ENCODE assay signal across 11 cellular contexts in genomic region chr3:196268270-196269163, GRCh38. TPM values are rescaled to one million over a fixed set of nuclear protein-coding genes. Genes with fewer than 3 reads are reported as not detected.
DNase-seq lines count a peak whose midpoint lies in the region; ATAC-seq and TF ChIP-seq lines count a peak whose summit lies in the region.
"Had no signal": no experiment of that assay in that cellular context is flagged by ENCODE, and none has a peak within 500 bp of the region (broad histone marks: within the 10 kb centered on the region; RNA-seq: fewer than 3 reads in every experiment).

No MANE protein-coding gene starts in this region.

- H2AK5ac ChIP-seq in H9 (ENCODE audit: insufficient read length, low read length): no peak overlapping the region

- H2AFZ ChIP-seq in ACC112 (ENCODE audit: low read length, unreplicated experiment): no peak overlapping the region
- no peak overlapping the region for H2AFZ ChIP-seq in H9 (ENCODE audit: low read length)

- peaks cover 4% of the 10 kb centered on the region for H3K9me3 ChIP-seq in H9 (ENCODE audit: control insufficient read depth, low read depth, low read length)

- ATAC-seq in foreskin keratinocyte: peak; percentile 81
- no peak for ATAC-seq in activated naive CD4-positive, alpha-beta T cell treated with anti-CD3 and anti-CD28 coated beads, Interleukin-2, amount 50 U/mL, for 72 hours
- ATAC-seq: psoas muscle had no signal

- no peak overlapping the region for H3K9ac ChIP-seq in H9 (ENCODE audit: extremely low read depth, insufficient read length, low read length)

- no peak overlapping the region for H2BK5ac ChIP-seq in H9 (ENCODE audit: insufficient read length, low read length)

- peak overlapping the region in 2 of 3 experiments; percentile 89 to 91; a peak in 3 of 7 replicates for H3K27ac Mint-ChIP-seq in H9
- H3K27ac Mint-ChIP-seq in T-helper 2 cell treated with Interferon-gamma antibody and Interleukin-4, amounts not matched to agents 5 μg/mL and 100 μg/mL, for 36 hours: peak overlapping the region; percentile 45
- no peak overlapping the region for H3K27ac Mint-ChIP-seq in activated naive CD4-positive, alpha-beta T cell treated with anti-CD3 and anti-CD28 coated beads, Interleukin-2, amount 50 U/mL, for 72 hours

- H3K4me1 ChIP-seq in ACC112 (ENCODE audit: control insufficient read depth, insufficient read depth, low read length, unreplicated experiment): peaks cover 13% of the 10 kb centered on the region
- no peaks in the 10 kb centered on the region for H3K4me1 ChIP-seq in H9 (ENCODE audit: insufficient read depth, low read length)
- H3K4me1 ChIP-seq in foreskin keratinocyte: peaks cover 10% of the 10 kb centered on the region

- H4K91ac ChIP-seq in H9 (ENCODE audit: insufficient read length, low read depth, low read length): no peak overlapping the region

- H3K4me2 ChIP-seq in H9 (ENCODE audit: insufficient read depth, insufficient read length, low read length): no peak overlapping the region

- H3K4me1 Mint-ChIP-seq in H9: peaks cover 10 to 11% of the 10 kb centered on the region in 2 experiments
- H3K4me1 Mint-ChIP-seq in T-helper 2 cell treated with Interferon-gamma antibody and Interleukin-4, amounts not matched to agents 5 μg/mL and 100 μg/mL, for 36 hours (ENCODE audit: low read depth): peaks cover 27% of the 10 kb centered on the region

- H3K36me3 Mint-ChIP-seq in H9 (ENCODE audit: insufficient read depth in 1 of 3, low read depth in 3 of 3): peaks cover 18 to 53% (median 35%) of the 10 kb centered on the region in 3 experiments; a peak in 6 of 7 replicates
- H3K36me3 Mint-ChIP-seq in T-helper 2 cell treated with Interferon-gamma antibody and Interleukin-4, amounts not matched to agents 5 μg/mL and 100 μg/mL, for 36 hours (ENCODE audit: low read depth): peaks cover 47% of the 10 kb centered on the region
- peaks cover 11 to 30% of the 10 kb centered on the region in 2 donors for H3K36me3 Mint-ChIP-seq in activated naive CD4-positive, alpha-beta T cell treated with anti-CD3 and anti-CD28 coated beads, Interleukin-2, amount 50 U/mL, for 72 hours

- H3K27me3 ChIP-seq in ACC112 (ENCODE audit: insufficient read depth, low read length) (no peaks in the 10 kb centered on the region), H9 (ENCODE audit: insufficient read depth, low read length) (no peaks in the 10 kb centered on the region), foreskin keratinocyte (no peaks in the 10 kb centered on the region)

- H3K27ac ChIP-seq in ACC112 (ENCODE audit: low read depth, low read length) (peak overlapping the region; percentile 87), H9 (ENCODE audit: insufficient read length, low read depth, low read length) (peak overlapping the region; percentile 57), foreskin keratinocyte (peak overlapping the region; percentile 33)
- H3K27ac ChIP-seq: psoas muscle had no signal

- H3K18ac ChIP-seq in H9 (ENCODE audit: insufficient read length, low read depth, low read length): no peak overlapping the region

- H2BK120ac ChIP-seq in H9 (ENCODE audit: low read depth, low read length, poor library complexity, severe bottlenecking): no peak overlapping the region

- no peaks in the 10 kb centered on the region for H4K20me1 ChIP-seq in H9 (ENCODE audit: control insufficient read depth, insufficient read depth, insufficient read length)

- no CpG with 5 or more reads among the region's 9 CpGs for WGBS in H9 (ENCODE audit: extremely low coverage, insufficient read length, low lambda C conversion rate)

- no peaks in the 10 kb centered on the region for H3K23me2 ChIP-seq in H9 (ENCODE audit: insufficient read length, low read depth, low read length, poor library complexity, severe bottlenecking)

- no peak overlapping the region for H4K8ac ChIP-seq in H9 (replicated peaks; ENCODE audit: insufficient read length, low read depth, low read length)

- H2BK20ac ChIP-seq in H9 (ENCODE audit: low read depth, low read length, poor library complexity, severe bottlenecking): no peak overlapping the region

- DNase-seq in H9 (peak; percentile 73), foreskin keratinocyte (peak; percentile 68 to 80), NCI-H1092 (lab: John Stamatoyannopoulos, UW) (no peak), GM10266 (ENCODE audit: extremely low spot score) (no peak), pons (ENCODE audit: low spot score) (no peak)
- DNase-seq in T-helper 2 cell treated with Interferon-gamma antibody and Interleukin-4, amounts not matched to agents 5 μg/mL and 100 μg/mL, for 36 hours (ENCODE audit: low spot score): no peak
- DNase-seq in activated naive CD4-positive, alpha-beta T cell treated with anti-CD3 and anti-CD28 coated beads, Interleukin-2, amount 50 U/mL, for 72 hours (ENCODE audit: low spot score in 2 of 2): no peak
- DNase-seq: activated CD4-positive, CD25-positive, alpha-beta regulatory T cell treated with anti-CD3 and anti-CD28 coated beads, Interleukin-2, amount 50 U/mL, for 72 hours; NCI-H1092 treated with DMSO at 0.1 percent for 48 hours; psoas muscle had no signal

- no peaks in the 10 kb centered on the region for H3K79me1 ChIP-seq in H9 (ENCODE audit: insufficient read depth, low read depth, low read length, poor library complexity, severe bottlenecking)

- TF ChIP-seq CTCF in H9 (conservative IDR thresholded peaks at IDR 0.05): no peak
- TF ChIP-seq CTCF in foreskin keratinocyte (conservative IDR thresholded peaks at IDR 0.05): no peak
- no peak for TF ChIP-seq CTCF in GM10266 (IDR thresholded peaks at IDR 0.05; ENCODE audit: control insufficient read depth, insufficient read depth, low read depth, missing control alignments)

- H2BK15ac ChIP-seq in H9 (ENCODE audit: low read depth, low read length): no peak overlapping the region

- peaks cover 28% of the 10 kb centered on the region for H3K79me2 ChIP-seq in ACC112 (ENCODE audit: control insufficient read depth, insufficient read depth, low read length, unreplicated experiment)
- H3K79me2 ChIP-seq in H9 (ENCODE audit: insufficient read depth, low read length): no peaks in the 10 kb centered on the region; the same call in 1 of the 2 replicates

- no peaks in the 10 kb centered on the region for H3K27me3 Mint-ChIP-seq in H9 (ENCODE audit: low read depth)
- no peaks in the 10 kb centered on the region for H3K27me3 Mint-ChIP-seq in T-helper 2 cell treated with Interferon-gamma antibody and Interleukin-4, amounts not matched to agents 5 μg/mL and 100 μg/mL, for 36 hours (ENCODE audit: low read depth)

- no peak overlapping the region for H3K4ac ChIP-seq in H9 (ENCODE audit: low read depth, low read length)

- peaks cover 34% of the 10 kb centered on the region for H3K36me3 ChIP-seq in ACC112 (ENCODE audit: insufficient read depth, low read length)

- no peak overlapping the region for H3T11ph ChIP-seq in H9 (ENCODE audit: low read length)

- H2BK12ac ChIP-seq in H9 (ENCODE audit: insufficient read length, low read depth, low read length): no peak overlapping the region

- no peak overlapping the region for H3K23ac ChIP-seq in H9 (ENCODE audit: insufficient read length, low read depth, low read length)

- H3K56ac ChIP-seq in H9 (ENCODE audit: insufficient read length, low read depth, low read length): no peak overlapping the region

- H3K9me3 Mint-ChIP-seq in H9: peaks cover 4 to 5% of the 10 kb centered on the region in 2 experiments; a peak in 3 of 5 replicates
- H3K9me3 Mint-ChIP-seq in T-helper 2 cell treated with Interferon-gamma antibody and Interleukin-4, amounts not matched to agents 5 μg/mL and 100 μg/mL, for 36 hours: no peaks in the 10 kb centered on the region
- no peaks in the 10 kb centered on the region for H3K9me3 Mint-ChIP-seq in activated naive CD4-positive, alpha-beta T cell treated with anti-CD3 and anti-CD28 coated beads, Interleukin-2, amount 50 U/mL, for 72 hours

- no peak overlapping the region for H3K4me3 ChIP-seq in ACC112 (ENCODE audit: low read depth, low read length)
- H3K4me3 ChIP-seq: psoas muscle had no signal

- H4K5ac ChIP-seq in H9 (ENCODE audit: insufficient read length, low read depth, low read length): no peak overlapping the region

- no peak overlapping the region for H3K14ac ChIP-seq in H9 (ENCODE audit: insufficient read depth, low read length)

- H3K4me3 Mint-ChIP-seq in H9: no peak overlapping the region
- no peak overlapping the region for H3K4me3 Mint-ChIP-seq in T-helper 2 cell treated with Interferon-gamma antibody and Interleukin-4, amounts not matched to agents 5 μg/mL and 100 μg/mL, for 36 hours

RNA-seq across cellular contexts. Expression of gene PCYT1A, which starts 19.0 kb away (rescaled TPM):
- 30.9 and 31.6 TPM in 2 replicates for total RNA-seq in H9 (2021)
- total RNA-seq in foreskin keratinocyte: 66.2 and 67.7 TPM in 2 replicates
- 28.7 and 31.9 TPM in 2 replicates for polyA plus RNA-seq in foreskin keratinocyte
- total RNA-seq in activated naive CD4-positive, alpha-beta T cell treated with anti-CD3 and anti-CD28 coated beads, Interleukin-2, amount 50 U/mL, for 72 hours: 10 to 100 TPM; 28.1 to 40.3 TPM

RNA-seq across cellular contexts. Expression of gene DYNLT2B, which starts 49.5 kb away (rescaled TPM):
- total RNA-seq in H9 (2021) (12.4 and 14.1 TPM in 2 replicates), foreskin keratinocyte (34.8 and 40.8 TPM in 2 replicates)
- 55.6 and 62.4 TPM in 2 replicates for polyA plus RNA-seq in foreskin keratinocyte
- 10 to 100 TPM in 1 of 2 donors, 1 to 10 TPM in 1; 7.4 to 13.1 TPM for total RNA-seq in activated naive CD4-positive, alpha-beta T cell treated with anti-CD3 and anti-CD28 coated beads, Interleukin-2, amount 50 U/mL, for 72 hours

RNA-seq across cellular contexts. Expression of gene SLC51A, which starts 52.2 kb away (rescaled TPM):
- total RNA-seq in H9 (2021) (5.6 and 6.5 TPM in 2 replicates), foreskin keratinocyte (not detected in 2 replicates)
- polyA plus RNA-seq in foreskin keratinocyte: not detected in 2 replicates
- not detected for total RNA-seq in activated naive CD4-positive, alpha-beta T cell treated with anti-CD3 and anti-CD28 coated beads, Interleukin-2, amount 50 U/mL, for 72 hours

RNA-seq across cellular contexts. Expression of gene ZDHHC19, which starts 57.3 kb away (rescaled TPM):
- total RNA-seq in H9 (2021) (1.6 and 2.2 TPM in 2 replicates), foreskin keratinocyte (not detected in 2 replicates)
- polyA plus RNA-seq in foreskin keratinocyte: not detected in 2 replicates
- total RNA-seq in activated naive CD4-positive, alpha-beta T cell treated with anti-CD3 and anti-CD28 coated beads, Interleukin-2, amount 50 U/mL, for 72 hours: not detected

Comparison
In these comparisons a context has a peak if more than half of its experiments do, and no peak if none do; other contexts are left out.
1. H3K27ac ChIP-seq: peak in every context shown above with its lines; median percentile 87 in ACC112; 57 in H9; 33 in foreskin keratinocyte.
2. DNase-seq: peak in H9 (single experiment) and foreskin keratinocyte (2 of 2); none in T-helper 2 cell treated with Interferon-gamma antibody and Interleukin-4, amounts not matched to agents 5 μg/mL and 100 μg/mL, for 36 hours (single experiment), NCI-H1092 (single experiment), activated naive CD4-positive, alpha-beta T cell treated with anti-CD3 and anti-CD28 coated beads, Interleukin-2, amount 50 U/mL, for 72 hours (0 of 2), GM10266 (single experiment) and pons (single experiment).
3. H3K27ac Mint-ChIP-seq: peak in H9 (2 of 3) and T-helper 2 cell treated with Interferon-gamma antibody and Interleukin-4, amounts not matched to agents 5 μg/mL and 100 μg/mL, for 36 hours (single experiment); none in activated naive CD4-positive, alpha-beta T cell treated with anti-CD3 and anti-CD28 coated beads, Interleukin-2, amount 50 U/mL, for 72 hours (0 of 2).